ENCODE assay signal across 12 cellular contexts in genomic region chr3:115937054-115937453, GRCh38.
A peak's percentile ranks its signal among the peaks of the same experiment; 100 is the strongest.
DNase-seq lines count a peak whose midpoint lies in the region; ATAC-seq, FAIRE-seq and TF ChIP-seq lines count a peak whose summit lies in the region.
"Had no signal": no experiment of that assay in that cellular context is flagged by ENCODE, and none has a peak within 500 bp of the region (broad histone marks: within the 10 kb centered on the region; RNA-seq: fewer than 3 reads in every experiment).

No MANE protein-coding gene starts in this region.

- no peak overlapping the region for H3K27ac Mint-ChIP-seq in H9

- H3K23me2 ChIP-seq in H9 (ENCODE audit: insufficient read length, low read depth, low read length, poor library complexity, severe bottlenecking) = no peaks in the 10 kb centered on the region

- no peak overlapping the region for H2BK120ac ChIP-seq in H9 (ENCODE audit: low read depth, low read length, poor library complexity, severe bottlenecking)

- H3K18ac ChIP-seq in H9 (ENCODE audit: insufficient read length, low read depth, low read length) = no peak overlapping the region

- H4K5ac ChIP-seq in H9 (ENCODE audit: insufficient read length, low read depth, low read length) = no peak overlapping the region

- no peak overlapping the region for H3T11ph ChIP-seq in H9 (ENCODE audit: low read length)

- H3K27ac ChIP-seq in DND-41 (ENCODE audit: low read length) = no peak overlapping the region
- no peak overlapping the region for H3K27ac ChIP-seq in H9 (ENCODE audit: insufficient read length, low read depth, low read length)
- H3K27ac ChIP-seq: adrenal gland, esophagus muscularis mucosa had no signal

- WGBS in H9 (ENCODE audit: extremely low coverage, insufficient read length, low lambda C conversion rate) = no CpG with 5 or more reads among the region's 2 CpGs

- peaks cover 0 to 2% of the 10 kb centered on the region in 2 experiments; a peak in 2 of 5 replicates for H3K9me3 Mint-ChIP-seq in H9

- H3K14ac ChIP-seq in H9 (ENCODE audit: insufficient read depth, low read length) = no peak overlapping the region

- H3K23ac ChIP-seq in H9 (ENCODE audit: insufficient read length, low read depth, low read length) = no peak overlapping the region

- H4K91ac ChIP-seq in H9 (ENCODE audit: insufficient read length, low read depth, low read length) = no peak overlapping the region

- DNase-seq in DND-41 = no peak
- DNase-seq in H9 = no peak
- peak; percentile 3 for DNase-seq in SW480 (ENCODE audit: low spot score)
- no peak for DNase-seq in kidney epithelial cell (ENCODE audit: low read depth)
- DNase-seq in H7 = no peak
- DNase-seq in GM19239 (ENCODE audit: insufficient read length, low spot score) = no peak
- DNase-seq: adrenal gland, left colon, NCI-H2227 treated with DMSO at 0.1 percent for 48 hours had no signal

- no peaks in the 10 kb centered on the region; a peak in 1 of 7 replicates for H3K36me3 Mint-ChIP-seq in H9 (ENCODE audit: insufficient read depth in 1 of 3, low read depth in 3 of 3)

- no peak overlapping the region for H4K8ac ChIP-seq in H9 (replicated peaks; ENCODE audit: insufficient read length, low read depth, low read length)

- no peaks in the 10 kb centered on the region for H3K4me1 ChIP-seq in DND-41 (ENCODE audit: insufficient read depth, low read length)
- no peaks in the 10 kb centered on the region for H3K4me1 ChIP-seq in H9 (ENCODE audit: insufficient read depth, low read length)
- H3K4me1 ChIP-seq: adrenal gland, esophagus muscularis mucosa had no signal

- no peak overlapping the region for H2BK5ac ChIP-seq in H9 (ENCODE audit: insufficient read length, low read length)

- H3K79me2 ChIP-seq in DND-41 (ENCODE audit: insufficient read depth, low read length) = no peaks in the 10 kb centered on the region
- no peaks in the 10 kb centered on the region for H3K79me2 ChIP-seq in H9 (ENCODE audit: insufficient read depth, low read length)

- H3K27me3 ChIP-seq in DND-41 (ENCODE audit: insufficient read depth, low read length, poor library complexity) (no peaks in the 10 kb centered on the region), H9 (ENCODE audit: insufficient read depth, low read length) (no peaks in the 10 kb centered on the region), kidney epithelial cell (ENCODE audit: control insufficient read depth, insufficient read depth, low read length) (no peaks in the 10 kb centered on the region), H7 (ENCODE audit: control insufficient read depth, insufficient read depth, low read length) (no peaks in the 10 kb centered on the region)
- H3K27me3 ChIP-seq: adrenal gland, esophagus muscularis mucosa had no signal

- H3K4me3 Mint-ChIP-seq in H9 = no peak overlapping the region

- H2AFZ ChIP-seq in DND-41 (ENCODE audit: low read depth, low read length) = no peak overlapping the region
- no peak overlapping the region for H2AFZ ChIP-seq in H9 (ENCODE audit: low read length)

- ATAC-seq in DND-41 (ENCODE audit: insufficient read depth, low read depth) (no peak), GM18520 (IDR thresholded peaks at IDR 0.05; ENCODE audit: unreplicated experiment) (no peak), HG03521 (IDR thresholded peaks at IDR 0.05; ENCODE audit: unreplicated experiment) (no peak)
- ATAC-seq: left colon had no signal

- no peak overlapping the region for H3K56ac ChIP-seq in H9 (ENCODE audit: insufficient read length, low read depth, low read length)

- H2BK20ac ChIP-seq in H9 (ENCODE audit: low read depth, low read length, poor library complexity, severe bottlenecking) = no peak overlapping the region

- H3K4ac ChIP-seq in H9 (ENCODE audit: low read depth, low read length) = no peak overlapping the region

- H3K9ac ChIP-seq in DND-41 (ENCODE audit: low read depth, low read length) (no peak overlapping the region), H9 (ENCODE audit: extremely low read depth, insufficient read length, low read length) (no peak overlapping the region)

- H3K4me3 ChIP-seq in DND-41 (ENCODE audit: low read depth in 1 of 2, low read length in 2 of 2) (no peak overlapping the region), kidney epithelial cell (ENCODE audit: low read depth, low read length) (no peak overlapping the region), H7 (ENCODE audit: insufficient read depth, low read depth, low read length) (no peak overlapping the region)
- H3K4me3 ChIP-seq: adrenal gland, esophagus muscularis mucosa had no signal

- H3K4me2 ChIP-seq in DND-41 (ENCODE audit: insufficient read depth, low read length) (no peak overlapping the region), H9 (ENCODE audit: insufficient read depth, insufficient read length, low read length) (no peak overlapping the region)

- peak; percentile 34 for TF ChIP-seq CTCF in DND-41 (IDR thresholded peaks at IDR 0.05; ENCODE audit: borderline replicate concordance, extremely low read depth, low read length, poor library complexity, severe bottlenecking)
- TF ChIP-seq CTCF in H9 (conservative IDR thresholded peaks at IDR 0.05) = peak; percentile 64
- peak; percentile 36 for TF ChIP-seq CTCF in kidney epithelial cell (IDR thresholded peaks at IDR 0.05; ENCODE audit: insufficient read depth, low read length, poor library complexity, severe bottlenecking)

- H2BK12ac ChIP-seq in H9 (ENCODE audit: insufficient read length, low read depth, low read length) = no peak overlapping the region

- H2BK15ac ChIP-seq in H9 (ENCODE audit: low read depth, low read length) = no peak overlapping the region

- H4K20me1 ChIP-seq in DND-41 (ENCODE audit: insufficient read depth, low read length) (no peaks in the 10 kb centered on the region), H9 (ENCODE audit: control insufficient read depth, insufficient read depth, insufficient read length) (no peaks in the 10 kb centered on the region)

- no peaks in the 10 kb centered on the region for H3K4me1 Mint-ChIP-seq in H9

- H3K36me3 ChIP-seq in DND-41 (ENCODE audit: insufficient read depth, low read length) = no peaks in the 10 kb centered on the region
- H3K36me3 ChIP-seq in kidney epithelial cell (ENCODE audit: control insufficient read depth, insufficient read depth, low read length) = no peaks in the 10 kb centered on the region
- no peaks in the 10 kb centered on the region for H3K36me3 ChIP-seq in H7 (replicated peaks; ENCODE audit: control insufficient read depth, insufficient read depth, low read length)
- H3K36me3 ChIP-seq: adrenal gland, esophagus muscularis mucosa had no signal

- no peak overlapping the region for H2AK5ac ChIP-seq in H9 (ENCODE audit: insufficient read length, low read length)

- no peaks in the 10 kb centered on the region for H3K27me3 Mint-ChIP-seq in H9 (ENCODE audit: low read depth)

- no peak for FAIRE-seq in GM19239 (lab: Jason Lieb, UNC)

- H3K9me3 ChIP-seq in DND-41 (ENCODE audit: insufficient read depth, low read length, severe bottlenecking) (no peaks in the 10 kb centered on the region), H9 (ENCODE audit: control insufficient read depth, low read depth, low read length) (no peaks in the 10 kb centered on the region)
- H3K9me3 ChIP-seq: adrenal gland, esophagus muscularis mucosa had no signal

- no peaks in the 10 kb centered on the region for H3K79me1 ChIP-seq in H9 (ENCODE audit: insufficient read depth, low read depth, low read length, poor library complexity, severe bottlenecking)
